In genomic region chr12:108561852-108562347, GRCh38 we compare ENCODE assay signal across 8 cellular contexts. TPM values are rescaled to one million over a fixed set of nuclear protein-coding genes. Genes with fewer than 3 reads are reported as not detected.
A peak's percentile ranks its signal among the peaks of the same experiment; 100 is the strongest.
DNase-seq lines count a peak whose midpoint lies in the region; ATAC-seq and TF ChIP-seq lines count a peak whose summit lies in the region.

No MANE protein-coding gene starts in this region.

- peaks cover 63% of the 10 kb centered on the region for H3K4me1 Mint-ChIP-seq in activated CD8-positive, alpha-beta T cell treated with anti-CD3 and anti-CD28 coated beads, Interleukin-2, amount 10 ng/mL, durations not matched to agents 7 days and 5 days (ENCODE audit: low read depth)
- H3K4me1 Mint-ChIP-seq in stimulated activated naive CD8-positive, alpha-beta T cell treated with anti-CD3 and anti-CD28 coated beads, Interleukin-15, amount 100 ng/mL, for 72 hours = peaks cover 47% of the 10 kb centered on the region

- H3K9me3 Mint-ChIP-seq in activated CD8-positive, alpha-beta T cell treated with anti-CD3 and anti-CD28 coated beads, Interleukin-2, amount 10 ng/mL, durations not matched to agents 7 days and 5 days (ENCODE audit: insufficient read depth) = no peaks in the 10 kb centered on the region
- H3K9me3 Mint-ChIP-seq in stimulated activated naive CD8-positive, alpha-beta T cell treated with anti-CD3 and anti-CD28 coated beads, Interleukin-15, amount 100 ng/mL, for 72 hours = no peaks in the 10 kb centered on the region

- ATAC-seq in activated CD8-positive, alpha-beta T cell treated with anti-CD3 and anti-CD28 coated beads, Interleukin-2, amount 10 ng/mL, durations not matched to agents 7 days and 5 days = peak; percentile 0
- ATAC-seq in stimulated activated naive CD8-positive, alpha-beta T cell treated with anti-CD3 and anti-CD28 coated beads, Interleukin-15, amount 100 ng/mL, for 72 hours = peak; percentile 0
- no peak for ATAC-seq in HG02938 (IDR thresholded peaks at IDR 0.05; ENCODE audit: unreplicated experiment)
- no peak for ATAC-seq in HG03432 (IDR thresholded peaks at IDR 0.05; ENCODE audit: unreplicated experiment)

- TF ChIP-seq CTCF in AG04450 (IDR thresholded peaks at IDR 0.05; ENCODE audit: low read depth, low read length) (no peak), HEK293 (tag by site-specific recombination; IDR thresholded peaks at IDR 0.05) (no peak)

- H3K4me1 ChIP-seq in HEK293 (ENCODE audit: control insufficient read depth, insufficient read depth, low read length) (0 out of 2 replicates have a peak, but pooled peaks cover 2% of the 10 kb centered on the region), iPS-18a (ENCODE audit: control insufficient read depth, low read depth, low read length) (peaks cover 13% of the 10 kb centered on the region)

- peaks cover 44% of the 10 kb centered on the region for H3K36me3 Mint-ChIP-seq in activated CD8-positive, alpha-beta T cell treated with anti-CD3 and anti-CD28 coated beads, Interleukin-2, amount 10 ng/mL, durations not matched to agents 7 days and 5 days (ENCODE audit: low read depth)

- no peaks in the 10 kb centered on the region for H3K27me3 Mint-ChIP-seq in activated CD8-positive, alpha-beta T cell treated with anti-CD3 and anti-CD28 coated beads, Interleukin-2, amount 10 ng/mL, durations not matched to agents 7 days and 5 days (ENCODE audit: low read depth)
- no peaks in the 10 kb centered on the region for H3K27me3 Mint-ChIP-seq in stimulated activated naive CD8-positive, alpha-beta T cell treated with anti-CD3 and anti-CD28 coated beads, Interleukin-15, amount 100 ng/mL, for 72 hours

- H3K9me3 ChIP-seq in AG04450 (ENCODE audit: control insufficient read depth, insufficient read depth, low read length) (no peaks in the 10 kb centered on the region; the same call in 1 of the 2 replicates), HEK293 (ENCODE audit: control insufficient read depth, insufficient read depth, low read depth, low read length) (no peaks in the 10 kb centered on the region), iPS-18a (ENCODE audit: control insufficient read depth, low read depth, low read length) (no peaks in the 10 kb centered on the region)

- CTCF ChIA-PET in AG04450 (lab: Charles Lee) = interaction anchor here (0.7 to 15.8 kb wide), 6 partner anchors 8 to 532 kb away, joined by 3 to 508 read pairs (median 3); no protein-coding TSS in a partner anchor
- CTCF ChIA-PET in HEK293 (lab: Yijun Ruan, JAX) = interaction anchor here (0.6 to 2.5 kb wide), 8 partner anchors 10 to 1325 kb away, joined by 3 to 20 read pairs (median 3); no protein-coding TSS in a partner anchor
- CTCF ChIA-PET in activated CD8-positive, alpha-beta T cell treated with anti-CD3 and anti-CD28 coated beads, Interleukin-2, amount 10 ng/mL, durations not matched to agents 7 days and 5 days (lab: Charles Lee) = interaction anchor here (0.8 to 19.8 kb wide), 13 partner anchors 8 to 534 kb away, joined by 3 to 574 read pairs (median 6); no protein-coding TSS in a partner anchor

- POLR2A ChIA-PET in AG04450 (lab: Yijun Ruan, JAX) = interaction anchor here (0.6 to 1.6 kb wide), 4 partner anchors 22 to 161 kb away, joined by 3 to 7 read pairs (median 4); no protein-coding TSS in a partner anchor
- POLR2A ChIA-PET in HEK293 (lab: Yijun Ruan, JAX) = interaction anchor here (0.5 to 1.6 kb wide), 12 partner anchors 12 to 1709 kb away, joined by 3 to 6 read pairs (median 4); partner anchors contain the start of gene FICD
- POLR2A ChIA-PET in activated CD8-positive, alpha-beta T cell treated with anti-CD3 and anti-CD28 coated beads, Interleukin-2, amount 10 ng/mL, durations not matched to agents 7 days and 5 days (lab: Charles Lee) = interaction anchor here (0.5 to 6.9 kb wide), 12 partner anchors 10 to 1604 kb away, joined by 3 to 121 read pairs (median 6); partner anchors contain the start of gene SELPLG

- H3K27ac ChIP-seq in AG04450 (ENCODE audit: low read depth, low read length) (no peak overlapping the region), HEK293 (ENCODE audit: extremely low read depth, low read depth, low read length) (peak overlapping the region; percentile 77), iPS-18a (ENCODE audit: low read length) (peak overlapping the region; percentile 97)

- DNase-seq in AG04450 (ENCODE audit: low read depth, low spot score) = no peak
- no peak for DNase-seq in activated CD8-positive, alpha-beta T cell treated with anti-CD3 and anti-CD28 coated beads, Interleukin-2, amount 10 ng/mL, durations not matched to agents 7 days and 5 days
- DNase-seq in stimulated activated naive CD8-positive, alpha-beta T cell treated with anti-CD3 and anti-CD28 coated beads, Interleukin-15, amount 100 ng/mL, for 72 hours = no peak
- no peak for DNase-seq in NCI-H1092 (lab: John Stamatoyannopoulos, UW)

- H3K36me3 ChIP-seq in HEK293 (ENCODE audit: control insufficient read depth in 2 of 2, insufficient read depth in 1 of 2, low read length in 2 of 2) (peaks cover 20 to 42% of the 10 kb centered on the region in 2 experiments), iPS-18a (ENCODE audit: control insufficient read depth, low read depth, low read length) (peaks cover 33% of the 10 kb centered on the region)

- H3K27me3 ChIP-seq in AG04450 (ENCODE audit: control insufficient read depth, insufficient read depth, low read length) = no peaks in the 10 kb centered on the region
- H3K27me3 ChIP-seq in iPS-18a (ENCODE audit: control insufficient read depth, insufficient read depth, low read length) = no peaks in the 10 kb centered on the region

- H3K4me3 ChIP-seq in AG04450 (ENCODE audit: low read depth, low read length) (peak overlapping the region; percentile 100), HEK293 (ENCODE audit: low read depth, low read length) (peak overlapping the region; percentile 97), iPS-18a (ENCODE audit: low read length) (peak overlapping the region; percentile 93)

- peak overlapping the region; percentile 100 for H3K27ac Mint-ChIP-seq in activated CD8-positive, alpha-beta T cell treated with anti-CD3 and anti-CD28 coated beads, Interleukin-2, amount 10 ng/mL, durations not matched to agents 7 days and 5 days
- H3K27ac Mint-ChIP-seq in stimulated activated naive CD8-positive, alpha-beta T cell treated with anti-CD3 and anti-CD28 coated beads, Interleukin-15, amount 100 ng/mL, for 72 hours = peak overlapping the region; percentile 100

- H3K4me3 Mint-ChIP-seq in activated CD8-positive, alpha-beta T cell treated with anti-CD3 and anti-CD28 coated beads, Interleukin-2, amount 10 ng/mL, durations not matched to agents 7 days and 5 days = peak overlapping the region; percentile 100
- peak overlapping the region; percentile 99 to 100 for H3K4me3 Mint-ChIP-seq in stimulated activated naive CD8-positive, alpha-beta T cell treated with anti-CD3 and anti-CD28 coated beads, Interleukin-15, amount 100 ng/mL, for 72 hours

- peak overlapping the region; percentile 90 for H3K9ac ChIP-seq in iPS-18a (ENCODE audit: low read length)

TF ChIP-seq in HEK293, 187 proteins besides CTCF, POLR2A, EP300 and RAD21 (continues in another document):
- no peak for TF ChIP-seq ZNF23 (tag by site-specific recombination; IDR thresholded peaks at IDR 0.05; ENCODE audit: borderline replicate concordance)
- TF ChIP-seq ZNF707 (tag by site-specific recombination; IDR thresholded peaks at IDR 0.05) = no peak
- no peak for TF ChIP-seq ZNF585B (tag by site-specific recombination; IDR thresholded peaks at IDR 0.05)

RNA-seq across cellular contexts. Expression of gene ISCU, which starts 0.5 kb away (rescaled TPM):
- polyA plus RNA-seq in AG04450 (2011; rRNA removed) = 164 and 184 TPM in 2 replicates
- polyA minus RNA-seq in AG04450 (2011; rRNA and poly(A)+ RNA removed) = 61.7 and 84.1 TPM in 2 replicates
- total RNA-seq in activated CD8-positive, alpha-beta T cell treated with anti-CD3 and anti-CD28 coated beads, Interleukin-2, amount 10 ng/mL, durations not matched to agents 7 days and 5 days = 10 to 100 TPM; 58.5 to 59.5 TPM

RNA-seq across cellular contexts. Expression of gene SART3, which starts 0.9 kb away (rescaled TPM):
- polyA plus RNA-seq in AG04450 (2011; rRNA removed) = 23.9 and 28.5 TPM in 2 replicates
- 38.6 and 43.4 TPM in 2 replicates for polyA minus RNA-seq in AG04450 (2011; rRNA and poly(A)+ RNA removed)
- total RNA-seq in activated CD8-positive, alpha-beta T cell treated with anti-CD3 and anti-CD28 coated beads, Interleukin-2, amount 10 ng/mL, durations not matched to agents 7 days and 5 days = 10 to 100 TPM; 67.9 to 76.9 TPM

RNA-seq across cellular contexts. Expression of gene TMEM119, which starts 36.0 kb away (rescaled TPM):
- 60.3 and 67.0 TPM in 2 replicates for polyA plus RNA-seq in AG04450 (2011; rRNA removed)
- polyA minus RNA-seq in AG04450 (2011; rRNA and poly(A)+ RNA removed) = 50.7 and 57.9 TPM in 2 replicates
- total RNA-seq in activated CD8-positive, alpha-beta T cell treated with anti-CD3 and anti-CD28 coated beads, Interleukin-2, amount 10 ng/mL, durations not matched to agents 7 days and 5 days = not detected

RNA-seq across cellular contexts. Expression of gene FICD, which starts 46.8 kb away (rescaled TPM):
- polyA plus RNA-seq in AG04450 (2011; rRNA removed) = 1.4 and 2.9 TPM in 2 replicates
- polyA minus RNA-seq in AG04450 (2011; rRNA and poly(A)+ RNA removed) = 5.9 and 6.3 TPM in 2 replicates
- total RNA-seq in activated CD8-positive, alpha-beta T cell treated with anti-CD3 and anti-CD28 coated beads, Interleukin-2, amount 10 ng/mL, durations not matched to agents 7 days and 5 days = 1 to 10 TPM; 4.6 to 5.2 TPM

Comparison
In these comparisons a context has a peak if more than half of its experiments do, and no peak if none do; other contexts are left out.
1. ATAC-seq: peak in activated CD8-positive, alpha-beta T cell treated with anti-CD3 and anti-CD28 coated beads, Interleukin-2, amount 10 ng/mL, durations not matched to agents 7 days and 5 days (single experiment) and stimulated activated naive CD8-positive, alpha-beta T cell treated with anti-CD3 and anti-CD28 coated beads, Interleukin-15, amount 100 ng/mL, for 72 hours (single experiment); none in HG02938 (single experiment) and HG03432 (single experiment).
2. Peak in every context shown above with its lines, with median percentiles within 50 percentile points of each other: H3K4me3 ChIP-seq.